Comparison of ENCODE assay signal across 25 cellular contexts in genomic region chr7:98151884-98152283, GRCh38. TPM values are rescaled to one million over a fixed set of nuclear protein-coding genes. Genes with fewer than 3 reads are reported as not detected.
A peak's percentile ranks its signal among the peaks of the same experiment; 100 is the strongest.
DNase-seq lines count a peak whose midpoint lies in the region; FAIRE-seq and TF ChIP-seq lines count a peak whose summit lies in the region.
"Had no signal": no experiment of that assay in that cellular context is flagged by ENCODE, and none has a peak within 500 bp of the region (broad histone marks: within the 10 kb centered on the region; RNA-seq: fewer than 3 reads in every experiment).

No MANE protein-coding gene starts in this region.

- no peaks in the 10 kb centered on the region for H3K23me2 ChIP-seq in H9 (ENCODE audit: insufficient read length, low read depth, low read length, poor library complexity, severe bottlenecking)

- no peak overlapping the region for H2BK20ac ChIP-seq in H9 (ENCODE audit: low read depth, low read length, poor library complexity, severe bottlenecking)

- no peak overlapping the region for H3K18ac ChIP-seq in H9 (ENCODE audit: insufficient read length, low read depth, low read length)

- H4K8ac ChIP-seq in H9 (replicated peaks; ENCODE audit: insufficient read length, low read depth, low read length), result no peak overlapping the region

- H3K4me3 Mint-ChIP-seq in H9, result no peak overlapping the region
- no peak overlapping the region for H3K4me3 Mint-ChIP-seq in endodermal cell
- H3K4me3 Mint-ChIP-seq: CD4-positive, alpha-beta T cell; CD8-positive, alpha-beta memory T cell had no signal

- H3K27ac ChIP-seq in H9 (ENCODE audit: insufficient read length, low read depth, low read length), result no peak overlapping the region
- H3K27ac ChIP-seq in WERI-Rb-1, result peak overlapping the region; percentile 77
- H3K27ac ChIP-seq in endodermal cell (ENCODE audit: low read depth, low read length), result no peak overlapping the region
- H3K27ac ChIP-seq: A549; BLaER1 treated with 17β-estradiol and CSF1 and Interleukin-3, amounts not matched to agents 10 nM and 100 nM had no signal

- H3K23ac ChIP-seq in H9 (ENCODE audit: insufficient read length, low read depth, low read length), result no peak overlapping the region

- H3K4me1 ChIP-seq in H9 (ENCODE audit: insufficient read depth, low read length), result no peaks in the 10 kb centered on the region
- no peaks in the 10 kb centered on the region for H3K4me1 ChIP-seq in endodermal cell (ENCODE audit: control insufficient read depth, insufficient read depth, low read length)
- H3K4me1 ChIP-seq: A549; BE2C; BLaER1 treated with 17β-estradiol and CSF1 and Interleukin-3, amounts not matched to agents 10 nM and 100 nM had no signal

- H3K36me3 Mint-ChIP-seq in H9 (ENCODE audit: insufficient read depth in 1 of 3, low read depth in 3 of 3) (peaks cover 30 to 68% (median 55%) of the 10 kb centered on the region in 3 experiments; a peak in 6 of 7 replicates), endodermal cell (ENCODE audit: low read depth) (peaks cover 65% of the 10 kb centered on the region)

- no peak overlapping the region for H2BK15ac ChIP-seq in H9 (ENCODE audit: low read depth, low read length)

- no peak overlapping the region for H2BK12ac ChIP-seq in H9 (ENCODE audit: insufficient read length, low read depth, low read length)

- H3K56ac ChIP-seq in H9 (ENCODE audit: insufficient read length, low read depth, low read length), result no peak overlapping the region

- WGBS in H9 (ENCODE audit: extremely low coverage, insufficient read length, low lambda C conversion rate), result no CpG with 5 or more reads among the region's 5 CpGs
- 80 to 92% methylated on average over 3 to 5 of the region's 5 CpGs for WGBS in endodermal cell (ENCODE audit: insufficient coverage in 1 of 2, insufficient read length in 1 of 2), 2 experiments

- no peak overlapping the region for H3K4me3 ChIP-seq in WERI-Rb-1 (ENCODE audit: low read depth, low read length)
- H3K4me3 ChIP-seq in endodermal cell (ENCODE audit: low read length), result no peak overlapping the region
- H3K4me3 ChIP-seq: A549; BLaER1 treated with 17β-estradiol and CSF1 and Interleukin-3, amounts not matched to agents 10 nM and 100 nM had no signal

- no peak overlapping the region for H2AFZ ChIP-seq in H9 (ENCODE audit: low read length)

- H4K5ac ChIP-seq in H9 (ENCODE audit: insufficient read length, low read depth, low read length), result no peak overlapping the region

- H2BK120ac ChIP-seq in H9 (ENCODE audit: low read depth, low read length, poor library complexity, severe bottlenecking), result no peak overlapping the region

- peak overlapping the region in 2 of 3 experiments; percentile 75 to 79; a peak in 3 of 7 replicates for H3K27ac Mint-ChIP-seq in H9
- H3K27ac Mint-ChIP-seq in endodermal cell, result peak overlapping the region; percentile 58
- H3K27ac Mint-ChIP-seq: CD14-positive monocyte; CD4-positive, alpha-beta T cell had no signal

- H2BK5ac ChIP-seq in H9 (ENCODE audit: insufficient read length, low read length), result no peak overlapping the region

- no peaks in the 10 kb centered on the region for H3K79me1 ChIP-seq in H9 (ENCODE audit: insufficient read depth, low read depth, low read length, poor library complexity, severe bottlenecking)

- no peak overlapping the region for H3K4ac ChIP-seq in H9 (ENCODE audit: low read depth, low read length)

- DNase-seq in D721Med (ENCODE audit: insufficient read length, low spot score) (no peak), H9 (no peak), WERI-Rb-1 (no peak), endodermal cell (no peak), pons (ENCODE audit: low spot score) (no peak), globus pallidus (ENCODE audit: low spot score) (no peak), glomerular visceral epithelial cell (ENCODE audit: extremely low spot score) (no peak)
- no peak for DNase-seq in activated CD4-positive, alpha-beta T cell treated with anti-CD3 and anti-CD28 coated beads for 4 hours
- DNase-seq: 8988T; ACHN; AML-193; BE2C; CD4-positive, alpha-beta T cell; CD8-positive, alpha-beta memory T cell; DMS53; DMS79 treated with DMSO at 0.1 percent for 48 hours; GF-D8; GOT3; HCEC 1CT had no signal

- peak; percentile 44 for FAIRE-seq in D721Med (lab: Jason Lieb, UNC)
- FAIRE-seq: A549, GM18507 had no signal

- H3K27me3 Mint-ChIP-seq in H9 (ENCODE audit: low read depth) (no peaks in the 10 kb centered on the region), endodermal cell (ENCODE audit: insufficient read depth) (no peaks in the 10 kb centered on the region)
- H3K27me3 Mint-ChIP-seq: CD4-positive, alpha-beta T cell had no signal

- no peak overlapping the region for H3T11ph ChIP-seq in H9 (ENCODE audit: low read length)

- no peak for TF ChIP-seq CTCF in D721Med (IDR thresholded peaks at IDR 0.05; ENCODE audit: insufficient read depth, missing control alignments)
- TF ChIP-seq CTCF in H9 (conservative IDR thresholded peaks at IDR 0.05), result no peak
- no peak for TF ChIP-seq CTCF in WERI-Rb-1 (IDR thresholded peaks at IDR 0.05; ENCODE audit: low read depth, low read length)
- TF ChIP-seq CTCF in endodermal cell (conservative IDR thresholded peaks at IDR 0.05), result no peak

- no peaks in the 10 kb centered on the region for H3K9me3 ChIP-seq in H9 (ENCODE audit: control insufficient read depth, low read depth, low read length)
- H3K9me3 ChIP-seq in WERI-Rb-1 (ENCODE audit: severe bottlenecking), result no peaks in the 10 kb centered on the region
- no peaks in the 10 kb centered on the region for H3K9me3 ChIP-seq in endodermal cell (ENCODE audit: control insufficient read depth, low read length)
- H3K9me3 ChIP-seq: A549; BE2C; BLaER1 treated with 17β-estradiol and CSF1 and Interleukin-3, amounts not matched to agents 10 nM and 100 nM had no signal

- H3K4me1 Mint-ChIP-seq in H9, result peaks cover 20% of the 10 kb centered on the region in 2 experiments
- H3K4me1 Mint-ChIP-seq in endodermal cell, result peaks cover 16% of the 10 kb centered on the region
- H3K4me1 Mint-ChIP-seq: CD14-positive monocyte; CD8-positive, alpha-beta memory T cell had no signal

- H3K27me3 ChIP-seq in H9 (ENCODE audit: insufficient read depth, low read length) (no peaks in the 10 kb centered on the region), WERI-Rb-1 (ENCODE audit: insufficient read depth, low read depth, severe bottlenecking) (no peaks in the 10 kb centered on the region), endodermal cell (ENCODE audit: control insufficient read depth, insufficient read depth, low read length, poor library complexity, severe bottlenecking) (no peaks in the 10 kb centered on the region)
- H3K27me3 ChIP-seq: BE2C had no signal

- H4K20me1 ChIP-seq in H9 (ENCODE audit: control insufficient read depth, insufficient read depth, insufficient read length), result no peaks in the 10 kb centered on the region

- no peak overlapping the region for H4K91ac ChIP-seq in H9 (ENCODE audit: insufficient read length, low read depth, low read length)

- no peak overlapping the region for H3K4me2 ChIP-seq in H9 (ENCODE audit: insufficient read depth, insufficient read length, low read length)
- H3K4me2 ChIP-seq: A549; BLaER1 treated with 17β-estradiol and CSF1 and Interleukin-3, amounts not matched to agents 10 nM and 100 nM had no signal

- H3K79me2 ChIP-seq in H9 (ENCODE audit: insufficient read depth, low read length), result no peaks in the 10 kb centered on the region

- H3K9me3 Mint-ChIP-seq in H9 (no peaks in the 10 kb centered on the region; a peak in 1 of 5 replicates), endodermal cell (no peaks in the 10 kb centered on the region)
- H3K9me3 Mint-ChIP-seq: CD4-positive, alpha-beta T cell; CD8-positive, alpha-beta memory T cell had no signal

- H3K14ac ChIP-seq in H9 (ENCODE audit: insufficient read depth, low read length), result no peak overlapping the region

- H3K9ac ChIP-seq in H9 (ENCODE audit: extremely low read depth, insufficient read length, low read length) (no peak overlapping the region), endodermal cell (ENCODE audit: extremely low read depth, low read length, poor library complexity, severe bottlenecking) (no peak overlapping the region)
- H3K9ac ChIP-seq: BLaER1 treated with 17β-estradiol and CSF1 and Interleukin-3, amounts not matched to agents 10 nM and 100 nM had no signal

- H2AK5ac ChIP-seq in H9 (ENCODE audit: insufficient read length, low read length), result no peak overlapping the region

- peaks cover 44% of the 10 kb centered on the region for H3K36me3 ChIP-seq in WERI-Rb-1
- peaks cover 41% of the 10 kb centered on the region for H3K36me3 ChIP-seq in endodermal cell (ENCODE audit: control insufficient read depth, insufficient read depth, low read length)

RNA-seq across cellular contexts. Expression of gene LMTK2, which starts 45.2 kb away (rescaled TPM):
- total RNA-seq in H9 (2021) (22.3 and 24.9 TPM in 2 replicates), endodermal cell (10 to 100 TPM; 23.5 to 25.6 TPM)
- 9.8 TPM for polyA plus RNA-seq in endodermal cell (2013, experiment 1 of 2)
- polyA plus RNA-seq in endodermal cell (2013, experiment 2 of 2), result 9.9 TPM

RNA-seq across cellular contexts. Expression of gene BHLHA15, which starts 59.4 kb away (rescaled TPM):
- total RNA-seq in H9 (2021) (1.4 and 2.1 TPM in 2 replicates), endodermal cell (under 1 TPM; 0.86 to 0.95 TPM)
- not detected for polyA plus RNA-seq in endodermal cell (2013, experiment 1 of 2)
- not detected for polyA plus RNA-seq in endodermal cell (2013, experiment 2 of 2)
- total RNA-seq: CD4-positive, alpha-beta T cell; CD8-positive, alpha-beta memory T cell; Daoy; G401 had no signal
- polyA plus RNA-seq: CD14-positive monocyte; CD8-positive, alpha-beta memory T cell had no signal
